In genomic region chr15:99371180-99372103, GRCh38 we compare ENCODE assay signal across 9 cellular contexts.
DNase-seq lines count a peak whose midpoint lies in the region; ATAC-seq, FAIRE-seq and TF ChIP-seq lines count a peak whose summit lies in the region.
"Had no signal": no experiment of that assay in that cellular context is flagged by ENCODE, and none has a peak within 500 bp of the region (broad histone marks: within the 10 kb centered on the region; RNA-seq: fewer than 3 reads in every experiment).

No MANE protein-coding gene starts in this region.

- ATAC-seq in GM18511 (IDR thresholded peaks at IDR 0.05; ENCODE audit: unreplicated experiment) (peak; percentile 91), GM21723 (IDR thresholded peaks at IDR 0.05; ENCODE audit: unreplicated experiment) (peak; percentile 88), lower lobe of right lung (peak in 1 of 2 donors; percentile 31), Right ventricle myocardium superior (ENCODE audit: poor library complexity) (no peak)

- H3K27me3 ChIP-seq in Loucy (ENCODE audit: insufficient read depth, low read length, poor library complexity, severe bottlenecking) (no peaks in the 10 kb centered on the region), lower lobe of right lung (ENCODE audit: low read depth) (no peaks in the 10 kb centered on the region), left ventricle myocardium inferior (ENCODE audit: low read depth) (no peaks in the 10 kb centered on the region)
- H3K27me3 ChIP-seq: right atrium auricular region had no signal

- H3K9me2 ChIP-seq in Loucy (replicated peaks; ENCODE audit: low read depth, low read length) = no peaks in the 10 kb centered on the region

- H3K4me1 ChIP-seq in Loucy (ENCODE audit: insufficient read depth, low read length, poor library complexity, severe bottlenecking) = peaks cover 9% of the 10 kb centered on the region
- no peaks in the 10 kb centered on the region for H3K4me1 ChIP-seq in lower lobe of right lung
- H3K4me1 ChIP-seq in left ventricle myocardium inferior = peaks cover 4% of the 10 kb centered on the region
- H3K4me1 ChIP-seq in kidney (ENCODE audit: control insufficient read depth in 1 of 2, insufficient read depth in 1 of 2, low read depth in 1 of 2, low read length in 2 of 2) = no peaks in the 10 kb centered on the region

- 0 out of 2 replicates have a peak, but pooled peaks cover 3% of the 10 kb centered on the region for H3K36me3 ChIP-seq in Loucy (ENCODE audit: insufficient read depth, low read length)
- H3K36me3 ChIP-seq in lower lobe of right lung = no peaks in the 10 kb centered on the region
- H3K36me3 ChIP-seq in left ventricle myocardium inferior = peaks cover 33% of the 10 kb centered on the region
- H3K36me3 ChIP-seq in kidney (ENCODE audit: control insufficient read depth in 1 of 2, insufficient read depth in 2 of 2, low read length in 2 of 2) = peaks cover under 1 to 5% of the 10 kb centered on the region in 2 donors
- H3K36me3 ChIP-seq: right atrium auricular region had no signal

- H2AFZ ChIP-seq in Loucy (ENCODE audit: low read length) = peak overlapping the region; percentile 29; the same call in 1 of the 2 replicates

- no peak for DNase-seq in lower lobe of right lung
- DNase-seq in NCI-H2227 treated with DMSO at 0.1 percent for 48 hours (lab: John Stamatoyannopoulos, UW) = no peak
- no peak for DNase-seq in left ventricle myocardium inferior
- no peak for DNase-seq in kidney
- DNase-seq in Right ventricle myocardium superior = no peak

- intact Hi-C loops in lower lobe of right lung (cut with DNase I) = no loop called here
- intact Hi-C loops in left ventricle myocardium inferior (cut with micrococcal nuclease) = no loop called here
- intact Hi-C loops in kidney (cut with DNase I) = no loop called here
- intact Hi-C loops in Right ventricle myocardium superior (cut with DNase I) = no loop called here

- peaks cover 28% of the 10 kb centered on the region; the same call in 1 of the 2 replicates for H3K9me3 ChIP-seq in Loucy (ENCODE audit: insufficient read depth, low read depth, low read length)
- H3K9me3 ChIP-seq in lower lobe of right lung = peaks cover 7% of the 10 kb centered on the region
- peaks cover 44% of the 10 kb centered on the region for H3K9me3 ChIP-seq in left ventricle myocardium inferior (replicated peaks)
- peaks cover 0 to 3% of the 10 kb centered on the region in 2 donors for H3K9me3 ChIP-seq in kidney (ENCODE audit: control insufficient read depth in 1 of 2, low read length in 2 of 2)

- H3K4me3 ChIP-seq in Loucy (ENCODE audit: low read length, poor library complexity, severe bottlenecking) (no peak overlapping the region), lower lobe of right lung (no peak overlapping the region), left ventricle myocardium inferior (no peak overlapping the region), kidney (ENCODE audit: low read length in 2 of 2) (no peak overlapping the region)
- H3K4me3 ChIP-seq: right atrium auricular region had no signal

- H3K9ac ChIP-seq in Loucy (ENCODE audit: low read depth, low read length, poor library complexity, severe bottlenecking) (no peak overlapping the region), kidney (ENCODE audit: low read length in 2 of 2) (no peak overlapping the region)

- TF ChIP-seq CTCF in Loucy (conservative IDR thresholded peaks at IDR 0.05; ENCODE audit: low read length) (peak; percentile 60), lower lobe of right lung (IDR thresholded peaks at IDR 0.05) (no peak), left ventricle myocardium inferior (IDR thresholded peaks at IDR 0.05; ENCODE audit: borderline replicate concordance) (no peak), kidney (IDR thresholded peaks at IDR 0.05; ENCODE audit: borderline replicate concordance, extremely low read depth, insufficient read depth) (no peak)

- H4K20me1 ChIP-seq in Loucy (ENCODE audit: insufficient read depth, low read length, poor library complexity, severe bottlenecking) = no peaks in the 10 kb centered on the region

- no peak for FAIRE-seq in kidney (lab: Jason Lieb, UNC)

- H3F3A ChIP-seq in Loucy (ENCODE audit: low read depth) = no peaks in the 10 kb centered on the region

- H3K79me2 ChIP-seq in Loucy (ENCODE audit: insufficient read depth, low read length) = no peaks in the 10 kb centered on the region

- peak overlapping the region; percentile 16 for H3K4me2 ChIP-seq in Loucy (ENCODE audit: low read depth, low read length, poor library complexity, severe bottlenecking)

- H3K27ac ChIP-seq in lower lobe of right lung (peak overlapping the region; percentile 48), left ventricle myocardium inferior (replicated peaks) (no peak overlapping the region), kidney (ENCODE audit: low read depth in 2 of 2, low read length in 2 of 2) (no peak overlapping the region)
- H3K27ac ChIP-seq: right atrium auricular region had no signal
